ENCODE assay signal across 31 cellular contexts in genomic region chr17:2566056-2566455, GRCh38.
"Had no signal": no experiment of that assay in that cellular context is flagged by ENCODE, and none has a peak within 500 bp of the region (broad histone marks: within the 10 kb centered on the region; RNA-seq: fewer than 3 reads in every experiment).

No MANE protein-coding gene starts in this region.

- H3K36me3 ChIP-seq: left lung, lower lobe of right lung, neural progenitor cell, neutrophil, suprapubic skin, thoracic aorta, tibial artery, upper lobe of left lung, vagina had no signal

- H3K9ac ChIP-seq: neural progenitor cell, parathyroid adenoma had no signal

- H3K27ac Mint-ChIP-seq: immature natural killer cell; mesothelial cell of epicardium; naive B cell; natural killer cell; nephron progenitor cell; stimulated activated effector memory CD8-positive, alpha-beta T cell treated with anti-CD3 and anti-CD28 coated beads, Interleukin-12 subunit alpha, Interleukin-12 subunit beta, amount 100 ng/mL, for 72 hours; stimulated activated naive CD8-positive, alpha-beta T cell treated with anti-CD3 and anti-CD28 coated beads, Interleukin-15, Interleukin-2, amounts not matched to agents 100 ng/mL and 50 ng/mL, for 24 hours had no signal

- H3K27ac ChIP-seq: neural progenitor cell, neutrophil, parathyroid adenoma, psoas muscle, suprapubic skin, thoracic aorta, tibial artery had no signal

- ATAC-seq: left colon; left lung; lower lobe of right lung; natural killer cell; psoas muscle; sciatic nerve; stimulated activated effector memory CD8-positive, alpha-beta T cell treated with anti-CD3 and anti-CD28 coated beads, Interleukin-12 subunit alpha, Interleukin-12 subunit beta, amount 100 ng/mL, for 72 hours had no signal

- H3K4me1 ChIP-seq: left lung, lower lobe of right lung, parathyroid adenoma, psoas muscle, tibial artery, vagina had no signal

- H3K36me3 Mint-ChIP-seq: immature natural killer cell; mesothelial cell of epicardium; naive B cell; natural killer cell; neural progenitor cell; stimulated activated effector memory CD8-positive, alpha-beta T cell treated with anti-CD3 and anti-CD28 coated beads, Interleukin-12 subunit alpha, Interleukin-12 subunit beta, amount 100 ng/mL, for 72 hours had no signal

- H3K4me1 Mint-ChIP-seq: immature natural killer cell; natural killer cell; stimulated activated effector memory CD8-positive, alpha-beta T cell treated with anti-CD3 and anti-CD28 coated beads, Interleukin-12 subunit alpha, Interleukin-12 subunit beta, amount 100 ng/mL, for 72 hours had no signal

- H3K27me3 ChIP-seq: left lung, neural progenitor cell, neutrophil, suprapubic skin, upper lobe of left lung, vagina had no signal

- H3K27me3 Mint-ChIP-seq: stimulated activated naive CD8-positive, alpha-beta T cell treated with anti-CD3 and anti-CD28 coated beads, Interleukin-15, Interleukin-2, amounts not matched to agents 100 ng/mL and 50 ng/mL, for 24 hours had no signal

- H3K4me2 ChIP-seq: neural progenitor cell had no signal

- H2AFZ ChIP-seq: neural progenitor cell, parathyroid adenoma had no signal

- H3K9me3 ChIP-seq: neutrophil, psoas muscle, suprapubic skin, thoracic aorta, tibial artery, vagina had no signal

- DNase-seq: hypothalamus; immature natural killer cell; kidney; left colon; left lung; lower lobe of right lung; mesendoderm; naive B cell; natural killer cell; nephron progenitor cell; occipital lobe; psoas muscle; stimulated activated CD4-positive, alpha-beta T cell treated with anti-CD3 and anti-CD28 coated beads, Interleukin-12 subunit alpha, Interleukin-12 subunit beta, amount 100 ng/mL, for 4 hours; stimulated activated CD4-positive, alpha-beta T cell treated with anti-CD3 and anti-CD28 coated beads, Interleukin-15, amount 100 ng/mL, for 24 hours; stimulated activated CD4-positive, alpha-beta T cell treated with anti-CD3 and anti-CD28 coated beads, Interleukin-2, amount 100 ng/mL, for 24 hours; stimulated activated CD4-positive, alpha-beta T cell treated with anti-CD3 and anti-CD28 coated beads, Interleukin-4, amount 100 ng/mL, for 24 hours; stimulated activated naive CD4-positive, alpha-beta T cell; tibial artery; upper lobe of left lung had no signal

- H3K4me3 ChIP-seq: left lung, lower lobe of right lung, neural progenitor cell, psoas muscle, skin epidermis, suprapubic skin, thoracic aorta, tibial artery, upper lobe of left lung, vagina had no signal

- H3K79me2 ChIP-seq: parathyroid adenoma had no signal

- FAIRE-seq: islet of Langerhans, kidney had no signal

- H3K4me3 Mint-ChIP-seq: immature natural killer cell; mesothelial cell of epicardium; naive B cell; natural killer cell; nephron progenitor cell; neural progenitor cell; stimulated activated effector memory CD8-positive, alpha-beta T cell treated with anti-CD3 and anti-CD28 coated beads, Interleukin-12 subunit alpha, Interleukin-12 subunit beta, amount 100 ng/mL, for 72 hours; stimulated activated naive CD8-positive, alpha-beta T cell treated with anti-CD3 and anti-CD28 coated beads, Interleukin-15, Interleukin-2, amounts not matched to agents 100 ng/mL and 50 ng/mL, for 24 hours had no signal

- H3K9me3 Mint-ChIP-seq: immature natural killer cell; mesothelial cell of epicardium; natural killer cell; stimulated activated effector memory CD8-positive, alpha-beta T cell treated with anti-CD3 and anti-CD28 coated beads, Interleukin-12 subunit alpha, Interleukin-12 subunit beta, amount 100 ng/mL, for 72 hours; stimulated activated naive CD8-positive, alpha-beta T cell treated with anti-CD3 and anti-CD28 coated beads, Interleukin-15, Interleukin-2, amounts not matched to agents 100 ng/mL and 50 ng/mL, for 24 hours had no signal
